In genomic region chr7:31029674-31030073, GRCh38 we compare ENCODE assay signal across 27 cellular contexts. TPM values are rescaled to one million over a fixed set of nuclear protein-coding genes. Genes with fewer than 3 reads are reported as not detected.
"Had no signal": no experiment of that assay in that cellular context is flagged by ENCODE, and none has a peak within 500 bp of the region (broad histone marks: within the 10 kb centered on the region; RNA-seq: fewer than 3 reads in every experiment).

No MANE protein-coding gene starts in this region.

- H3K36me3 ChIP-seq: adrenal gland, breast epithelium, heart right ventricle, right lobe of liver, thoracic aorta, upper lobe of left lung had no signal

- H3K27ac ChIP-seq: adrenal gland, breast epithelium, coronary artery, epithelial cell of prostate, heart right ventricle, right lobe of liver, skin epidermis, thoracic aorta, upper lobe of left lung had no signal

- H3K9me3 ChIP-seq: adrenal gland, breast epithelium, heart right ventricle, right lobe of liver, thoracic aorta, upper lobe of left lung had no signal

- H3K4me3 ChIP-seq: adrenal gland, breast epithelium, coronary artery, heart right ventricle, right lobe of liver, skin epidermis, thoracic aorta, upper lobe of left lung had no signal

- H3K4me1 ChIP-seq: adrenal gland, breast epithelium, right lobe of liver had no signal

- H3K27me3 ChIP-seq: adrenal gland, breast epithelium, right lobe of liver, upper lobe of left lung had no signal

- ATAC-seq: activated CD4-positive, alpha-beta T cell treated with anti-CD3 and anti-CD28 coated beads for 36 hours; activated T-cell treated with anti-CD3 and anti-CD28 coated beads, Interleukin-2, amount 50 U/mL, for 4 hours; heart right ventricle; left colon; right lobe of liver; stimulated activated naive B cell treated with anti-CD40 and anti-IgM and Interleukin-4, amounts not matched to agents 10 μg/mL and 1 μg/mL and 100 μg/mL, for 72 hours; T-helper 17 cell had no signal

- DNase-seq: activated B cell treated with CpG ODN at 0.5 μM for 24 hours; activated CD4-positive, alpha-beta T cell treated with anti-CD3 and anti-CD28 coated beads for 36 hours; activated CD4-positive, alpha-beta T cell treated with anti-CD3 and anti-CD28 coated beads, Interleukin-2, amount 50 U/mL, for 4 hours; activated CD8-positive, alpha-beta memory T cell treated with anti-CD3 and anti-CD28 coated beads for 24 hours; activated CD8-positive, alpha-beta memory T cell treated with anti-CD3 and anti-CD28 coated beads, Interleukin-2, amount 50 U/mL, for 48 hours; activated naive CD4-positive, alpha-beta T cell; activated T-cell treated with anti-CD3 and anti-CD28 coated beads, Interleukin-2, amount 50 U/mL, for 4 hours; adrenal gland; heart right ventricle; left colon; mesenchymal stem cell; nephron progenitor cell; occipital lobe; right lobe of liver; stimulated activated CD4-positive, alpha-beta T cell treated with anti-CD3 and anti-CD28 coated beads, Interleukin-15, amount 100 ng/mL, for 24 hours; stimulated activated naive B cell treated with anti-CD40 and anti-IgM and Interleukin-4, amounts not matched to agents 10 μg/mL and 1 μg/mL and 100 μg/mL, for 72 hours; T-helper 17 cell; upper lobe of left lung had no signal

RNA-seq across cellular contexts. Expression of gene ADCYAP1R1, which starts 22.4 kb away (rescaled TPM):
- total RNA-seq: activated B cell treated with CpG ODN at 0.5 μM for 24 hours; activated CD4-positive, alpha-beta T cell treated with anti-CD3 and anti-CD28 coated beads for 36 hours; activated T-cell treated with anti-CD3 and anti-CD28 coated beads, Interleukin-2, amount 50 U/mL, for 4 hours; activated T-helper 2 cell treated with anti-CD3 and anti-CD28 coated beads, Interferon-gamma antibody, Interleukin-2, Interleukin-4, amounts not matched to agents 10 μg/mL and 5 μg/mL and 100 μg/mL, durations not matched to agents 14 hours and 24 hours and 36 hours; fibroblast of villous mesenchyme; myocyte; T-helper 17 cell had no signal
- polyA plus RNA-seq: keratinocyte had no signal
